In genomic region chr2:85983766-85984165, GRCh38 we compare ENCODE assay signal across 29 cellular contexts.
"Had no signal": no experiment of that assay in that cellular context is flagged by ENCODE, and none has a peak within 500 bp of the region (broad histone marks: within the 10 kb centered on the region; RNA-seq: fewer than 3 reads in every experiment).

No MANE protein-coding gene starts in this region.

- H3K9ac ChIP-seq: parathyroid adenoma had no signal

- H3K4me3 ChIP-seq: ovary, prostate gland, right atrium auricular region, right lobe of liver, sigmoid colon, testis, tibial artery, transverse colon, upper lobe of right lung, uterus had no signal

- H3K36me3 ChIP-seq: neutrophil, ovary, prostate gland, right atrium auricular region, right lobe of liver, sigmoid colon, tibial artery, transverse colon, upper lobe of right lung, uterus had no signal

- H3K4me1 ChIP-seq: parathyroid adenoma, prostate gland had no signal

- H3K4me3 Mint-ChIP-seq: naive B cell; naive thymus-derived CD8-positive, alpha-beta T cell; natural killer cell treated with Interleukin-12 subunit alpha and Interleukin-12 subunit beta and Interleukin-15 and Interleukin-18, amount 100 ng/mL, for 72 hours; nephron progenitor cell; neural crest cell; stimulated activated effector memory CD8-positive, alpha-beta T cell treated with anti-CD3 and anti-CD28 coated beads, Interleukin-12 subunit alpha, Interleukin-12 subunit beta, amount 100 ng/mL, for 72 hours; stimulated activated naive B cell treated with anti-CD40 and anti-IgM and Interleukin-4, amounts not matched to agents 10 μg/mL and 1 μg/mL and 100 μg/mL, for 72 hours; stimulated activated naive CD8-positive, alpha-beta T cell treated with anti-CD3 and anti-CD28 coated beads, Interleukin-15, Interleukin-2, amounts not matched to agents 100 ng/mL and 50 ng/mL, for 24 hours; type B pancreatic cell had no signal

- H3K36me3 Mint-ChIP-seq: naive B cell; naive thymus-derived CD8-positive, alpha-beta T cell; natural killer cell treated with Interleukin-12 subunit alpha and Interleukin-12 subunit beta and Interleukin-15 and Interleukin-18, amount 100 ng/mL, for 72 hours; stimulated activated effector memory CD8-positive, alpha-beta T cell treated with anti-CD3 and anti-CD28 coated beads, Interleukin-12 subunit alpha, Interleukin-12 subunit beta, amount 100 ng/mL, for 72 hours; stimulated activated naive B cell treated with anti-CD40 and anti-IgM and Interleukin-4, amounts not matched to agents 10 μg/mL and 1 μg/mL and 100 μg/mL, for 72 hours; type B pancreatic cell had no signal

- H3K27ac Mint-ChIP-seq: naive thymus-derived CD8-positive, alpha-beta T cell; natural killer cell treated with Interleukin-12 subunit alpha and Interleukin-12 subunit beta and Interleukin-15 and Interleukin-18, amount 100 ng/mL, for 72 hours; nephron progenitor cell; stimulated activated effector memory CD8-positive, alpha-beta T cell treated with anti-CD3 and anti-CD28 coated beads, Interleukin-12 subunit alpha, Interleukin-12 subunit beta, amount 100 ng/mL, for 72 hours; stimulated activated naive B cell treated with anti-CD40 and anti-IgM and Interleukin-4, amounts not matched to agents 10 μg/mL and 1 μg/mL and 100 μg/mL, for 72 hours; stimulated activated naive CD8-positive, alpha-beta T cell treated with anti-CD3 and anti-CD28 coated beads, Interleukin-15, Interleukin-2, amounts not matched to agents 100 ng/mL and 50 ng/mL, for 24 hours; type B pancreatic cell had no signal

- H3K27me3 Mint-ChIP-seq: stimulated activated naive B cell treated with anti-CD40 and anti-IgM and Interleukin-4, amounts not matched to agents 10 μg/mL and 1 μg/mL and 100 μg/mL, for 72 hours; stimulated activated naive CD8-positive, alpha-beta T cell treated with anti-CD3 and anti-CD28 coated beads, Interleukin-15, Interleukin-2, amounts not matched to agents 100 ng/mL and 50 ng/mL, for 24 hours; type B pancreatic cell had no signal

- ATAC-seq: naive thymus-derived CD8-positive, alpha-beta T cell; natural killer cell treated with Interleukin-12 subunit alpha and Interleukin-12 subunit beta and Interleukin-15 and Interleukin-18, amount 100 ng/mL, for 72 hours; right lobe of liver; stimulated activated effector memory CD8-positive, alpha-beta T cell treated with anti-CD3 and anti-CD28 coated beads, Interleukin-12 subunit alpha, Interleukin-12 subunit beta, amount 100 ng/mL, for 72 hours; stimulated activated naive B cell treated with anti-CD40 and anti-IgM and Interleukin-4, amounts not matched to agents 10 μg/mL and 1 μg/mL and 100 μg/mL, for 72 hours; upper lobe of right lung had no signal

- H3K27me3 ChIP-seq: neutrophil, ovary, right atrium auricular region, right lobe of liver, sigmoid colon, testis, tibial artery, transverse colon, upper lobe of right lung, uterus had no signal

- H2AFZ ChIP-seq: parathyroid adenoma had no signal

- DNase-seq: naive B cell; naive thymus-derived CD8-positive, alpha-beta T cell; nephron progenitor cell; nucleus accumbens; ovary; posterior cingulate gyrus; retina; right lobe of liver; sigmoid colon; small intestine; stimulated activated CD4-positive, alpha-beta T cell treated with anti-CD3 and anti-CD28 coated beads, Interleukin-15, amount 100 ng/mL, for 24 hours; stimulated activated CD4-positive, alpha-beta T cell treated with anti-CD3 and anti-CD28 coated beads, Interleukin-2, amount 100 ng/mL, for 48 hours; stimulated activated CD4-positive, alpha-beta T cell treated with anti-CD3 and anti-CD28 coated beads, Interleukin-4, amount 100 ng/mL, for 24 hours; stimulated activated naive B cell treated with anti-CD40 and anti-IgM and Interleukin-4, amounts not matched to agents 10 μg/mL and 1 μg/mL and 100 μg/mL, for 72 hours; stimulated activated naive CD4-positive, alpha-beta T cell treated with Interleukin-2 at 50 U/mL for 16 hours; testis; tibial artery; transverse colon; upper lobe of right lung; uterus had no signal

- H3K9me3 Mint-ChIP-seq: naive B cell; naive thymus-derived CD8-positive, alpha-beta T cell; natural killer cell treated with Interleukin-12 subunit alpha and Interleukin-12 subunit beta and Interleukin-15 and Interleukin-18, amount 100 ng/mL, for 72 hours; stimulated activated effector memory CD8-positive, alpha-beta T cell treated with anti-CD3 and anti-CD28 coated beads, Interleukin-12 subunit alpha, Interleukin-12 subunit beta, amount 100 ng/mL, for 72 hours; stimulated activated naive B cell treated with anti-CD40 and anti-IgM and Interleukin-4, amounts not matched to agents 10 μg/mL and 1 μg/mL and 100 μg/mL, for 72 hours; stimulated activated naive CD8-positive, alpha-beta T cell treated with anti-CD3 and anti-CD28 coated beads, Interleukin-15, Interleukin-2, amounts not matched to agents 100 ng/mL and 50 ng/mL, for 24 hours; type B pancreatic cell had no signal

- H3K27ac ChIP-seq: neutrophil, ovary, parathyroid adenoma, prostate gland, right atrium auricular region, right lobe of liver, sigmoid colon, testis, tibial artery, transverse colon, upper lobe of right lung, uterus had no signal

- H3K79me2 ChIP-seq: parathyroid adenoma had no signal

- H3K9me3 ChIP-seq: neutrophil, ovary, prostate gland, right atrium auricular region, right lobe of liver, sigmoid colon, testis, tibial artery, transverse colon, upper lobe of right lung, uterus had no signal
